27 cellular contexts compared by ENCODE assay signal in the genomic region with DNA sequence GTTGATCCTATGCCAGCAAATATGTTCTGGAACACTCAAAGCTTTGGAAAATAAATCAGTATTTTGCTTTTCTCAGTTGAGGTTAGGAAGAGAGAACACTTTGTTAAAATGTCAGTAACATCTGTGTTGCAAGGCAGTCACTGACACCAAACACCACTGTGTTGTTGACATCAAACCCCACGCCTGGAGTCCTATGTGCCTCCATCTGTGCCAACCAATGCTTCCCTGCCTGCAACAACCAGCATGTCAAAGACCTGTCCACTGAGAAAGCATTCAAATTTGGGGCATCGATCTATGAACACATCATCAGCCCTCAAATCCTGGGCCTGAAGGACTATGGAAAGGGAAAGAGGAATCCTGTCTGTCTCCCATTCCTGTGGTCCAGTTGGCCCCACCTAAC.
"Had no signal": no experiment of that assay in that cellular context is flagged by ENCODE, and none has a peak within 500 bp of the region (broad histone marks: within the 10 kb centered on the region; RNA-seq: fewer than 3 reads in every experiment).

No MANE protein-coding gene starts in this region.

- ATAC-seq: heart left ventricle; lower lobe of right lung; naive thymus-derived CD8-positive, alpha-beta T cell; stimulated activated naive CD8-positive, alpha-beta T cell treated with anti-CD3 and anti-CD28 coated beads, Interleukin-15, Interleukin-2, amounts not matched to agents 100 U/mL and 50 U/mL, for 24 hours had no signal

- H3K36me3 Mint-ChIP-seq: activated naive CD4-positive, alpha-beta T cell treated with anti-CD3 and anti-CD28 coated beads, Interleukin-2, amount 10 ng/mL, durations not matched to agents 7 days and 5 days; activated naive CD8-positive, alpha-beta T cell treated with anti-CD3 and anti-CD28 coated beads, Interleukin-2, amount 10 ng/mL, durations not matched to agents 7 days and 5 days; naive thymus-derived CD8-positive, alpha-beta T cell; type B pancreatic cell had no signal

- H3K27ac ChIP-seq: heart left ventricle, lower lobe of right lung, parathyroid adenoma, right atrium auricular region, thoracic aorta, VCaP had no signal

- H3K9me3 Mint-ChIP-seq: activated naive CD4-positive, alpha-beta T cell treated with anti-CD3 and anti-CD28 coated beads, Interleukin-2, amount 10 ng/mL, durations not matched to agents 7 days and 5 days; activated naive CD8-positive, alpha-beta T cell treated with anti-CD3 and anti-CD28 coated beads, Interleukin-2, amount 10 ng/mL, durations not matched to agents 7 days and 5 days; activated T-cell treated with anti-CD3 and anti-CD28 coated beads, Interleukin-2, amount 50 U/mL, for 24 hours; naive thymus-derived CD8-positive, alpha-beta T cell; neural crest cell; T-helper 1 cell treated with Interleukin-12 subunit alpha and Interleukin-12 subunit beta and Interleukin-4 antibody, amounts not matched to agents 30 μg/mL and 1 μg/mL, for 36 hours; type B pancreatic cell had no signal

- H3K36me3 ChIP-seq: heart left ventricle, lower lobe of right lung, right atrium auricular region, thoracic aorta had no signal

- H3K4me3 ChIP-seq: heart left ventricle, lower lobe of right lung, right atrium auricular region, thoracic aorta had no signal

- H3K4me3 Mint-ChIP-seq: activated naive CD4-positive, alpha-beta T cell treated with anti-CD3 and anti-CD28 coated beads, Interleukin-2, amount 10 ng/mL, durations not matched to agents 7 days and 5 days; activated naive CD8-positive, alpha-beta T cell treated with anti-CD3 and anti-CD28 coated beads, Interleukin-2, amount 10 ng/mL, durations not matched to agents 7 days and 5 days; activated T-cell treated with anti-CD3 and anti-CD28 coated beads, Interleukin-2, amount 50 U/mL, for 24 hours; naive thymus-derived CD8-positive, alpha-beta T cell; neural crest cell; T-helper 1 cell treated with Interleukin-12 subunit alpha and Interleukin-12 subunit beta and Interleukin-4 antibody, amounts not matched to agents 30 μg/mL and 1 μg/mL, for 36 hours; type B pancreatic cell had no signal

- DNase-seq: activated CD4-positive, alpha-beta T cell treated with anti-CD3 and anti-CD28 coated beads for 48 hours; activated CD4-positive, alpha-beta T cell treated with anti-CD3 and anti-CD28 coated beads, Interleukin-2, amount 50 U/mL, for 48 hours; activated CD8-positive, alpha-beta memory T cell treated with anti-CD3 and anti-CD28 coated beads for 24 hours; activated gamma-delta T cell; activated naive CD4-positive, alpha-beta T cell treated with anti-CD3 and anti-CD28 coated beads, Interleukin-2, amount 10 ng/mL, durations not matched to agents 7 days and 5 days; activated naive CD8-positive, alpha-beta T cell treated with anti-CD3 and anti-CD28 coated beads, Interleukin-2, amount 10 ng/mL, durations not matched to agents 7 days and 5 days; activated T-cell treated with anti-CD3 and anti-CD28 coated beads, Interleukin-2, amount 50 U/mL, for 24 hours; amniotic stem cell; central memory CD4-positive, alpha-beta T cell; effector CD8-positive, alpha-beta T cell; heart left ventricle; mesenchymal stem cell; naive thymus-derived CD8-positive, alpha-beta T cell; nucleus accumbens; stimulated activated CD4-positive, alpha-beta T cell treated with anti-CD3 and anti-CD28 coated beads, Interleukin-12 subunit alpha, Interleukin-12 subunit beta, amount 100 ng/mL, for 4 hours; stimulated activated CD4-positive, alpha-beta T cell treated with anti-CD3 and anti-CD28 coated beads, Interleukin-4, amount 100 ng/mL, for 1 hour; stimulated activated naive CD8-positive, alpha-beta T cell treated with anti-CD3 and anti-CD28 coated beads, Interleukin-15, Interleukin-2, amounts not matched to agents 100 U/mL and 50 U/mL, for 24 hours; SW 1271; T-helper 9 cell had no signal

- H3K4me1 ChIP-seq: heart left ventricle, lower lobe of right lung, parathyroid adenoma, right atrium auricular region had no signal

- H3K27ac Mint-ChIP-seq: activated naive CD4-positive, alpha-beta T cell treated with anti-CD3 and anti-CD28 coated beads, Interleukin-2, amount 10 ng/mL, durations not matched to agents 7 days and 5 days; activated naive CD8-positive, alpha-beta T cell treated with anti-CD3 and anti-CD28 coated beads, Interleukin-2, amount 10 ng/mL, durations not matched to agents 7 days and 5 days; activated T-cell treated with anti-CD3 and anti-CD28 coated beads, Interleukin-2, amount 50 U/mL, for 24 hours; naive thymus-derived CD8-positive, alpha-beta T cell; T-helper 1 cell treated with Interleukin-12 subunit alpha and Interleukin-12 subunit beta and Interleukin-4 antibody, amounts not matched to agents 30 μg/mL and 1 μg/mL, for 36 hours; type B pancreatic cell had no signal

- H3K27me3 Mint-ChIP-seq: type B pancreatic cell had no signal

- H3K27me3 ChIP-seq: right atrium auricular region had no signal

- H3K4me1 Mint-ChIP-seq: activated naive CD8-positive, alpha-beta T cell treated with anti-CD3 and anti-CD28 coated beads, Interleukin-2, amount 10 ng/mL, durations not matched to agents 7 days and 5 days; neural crest cell had no signal

- H3K9me3 ChIP-seq: heart left ventricle, lower lobe of right lung, right atrium auricular region, thoracic aorta had no signal
